ENCODE assay signal across 10 cellular contexts in genomic region chr4:95546866-95547707, GRCh38. TPM values are rescaled to one million over a fixed set of nuclear protein-coding genes. Genes with fewer than 3 reads are reported as not detected.
DNase-seq lines count a peak whose midpoint lies in the region; ATAC-seq and TF ChIP-seq lines count a peak whose summit lies in the region.
"Had no signal": no experiment of that assay in that cellular context is flagged by ENCODE, and none has a peak within 500 bp of the region (broad histone marks: within the 10 kb centered on the region; RNA-seq: fewer than 3 reads in every experiment).

No MANE protein-coding gene starts in this region.

- intact Hi-C loops in tibial artery (cut with DNase I; ENCODE audit: low total_unique reads) = no loop called here
- intact Hi-C loops in natural killer cell (cut with micrococcal nuclease) = no loop called here

- H3K36me3 ChIP-seq in ectodermal cell (ENCODE audit: control insufficient read depth, insufficient read depth, low read length) = no peaks in the 10 kb centered on the region
- no peaks in the 10 kb centered on the region for H3K36me3 ChIP-seq in tibial artery

- H3K27ac ChIP-seq in ectodermal cell (ENCODE audit: insufficient read depth, low read depth, low read length, poor library complexity, severe bottlenecking) (peak overlapping the region; percentile 28), tibial artery (peak overlapping the region; percentile 96 to 98)

- H3K9me3 ChIP-seq in ectodermal cell (ENCODE audit: control insufficient read depth, low read length) (no peaks in the 10 kb centered on the region), tibial artery (no peaks in the 10 kb centered on the region)

- H3K4me3 ChIP-seq in ectodermal cell (ENCODE audit: insufficient read depth, low read depth, low read length) = peak overlapping the region; percentile 65
- peak overlapping the region; percentile 70 to 81 for H3K4me3 ChIP-seq in tibial artery

- DNase-seq in T-helper 2 cell treated with Interferon-gamma antibody and Interleukin-4, amounts not matched to agents 5 μg/mL and 100 μg/mL, for 36 hours (ENCODE audit: low spot score) = no peak
- DNase-seq in T-helper 2 cell (no peak), midbrain (lab: John Stamatoyannopoulos, UW) (peak; percentile 71), tibial artery (no peak), natural killer cell (no peak), DMS79 treated with DMSO at 0.1 percent for 48 hours (lab: John Stamatoyannopoulos, UW) (no peak)
- DNase-seq: T1000 had no signal

- H3K36me3 Mint-ChIP-seq in T-helper 2 cell treated with Interferon-gamma antibody and Interleukin-4, amounts not matched to agents 5 μg/mL and 100 μg/mL, for 36 hours (ENCODE audit: low read depth) = no peaks in the 10 kb centered on the region
- H3K36me3 Mint-ChIP-seq in natural killer cell = no peaks in the 10 kb centered on the region

- H3K4me1 ChIP-seq in ectodermal cell (ENCODE audit: control insufficient read depth, insufficient read depth, low read length) = peaks cover 17% of the 10 kb centered on the region
- peaks cover 0 to 16% (median 5%) of the 10 kb centered on the region in 4 donors for H3K4me1 ChIP-seq in tibial artery

- H3K9me3 Mint-ChIP-seq in T-helper 2 cell treated with Interferon-gamma antibody and Interleukin-4, amounts not matched to agents 5 μg/mL and 100 μg/mL, for 36 hours = no peaks in the 10 kb centered on the region
- no peaks in the 10 kb centered on the region for H3K9me3 Mint-ChIP-seq in natural killer cell

- no peak overlapping the region for H3K27ac Mint-ChIP-seq in T-helper 2 cell treated with Interferon-gamma antibody and Interleukin-4, amounts not matched to agents 5 μg/mL and 100 μg/mL, for 36 hours
- no peak overlapping the region for H3K27ac Mint-ChIP-seq in natural killer cell

- no peak for ATAC-seq in natural killer cell
- ATAC-seq in HG03521 (IDR thresholded peaks at IDR 0.05; ENCODE audit: unreplicated experiment) = no peak
- ATAC-seq: left colon had no signal

- TF ChIP-seq CTCF in tibial artery (IDR thresholded peaks at IDR 0.05) (no peak), natural killer cell (IDR thresholded peaks at IDR 0.05) (no peak)

- 1% methylated on average over 22 of the region's 22 CpGs for WGBS in ectodermal cell, 2 experiments

- peak overlapping the region; percentile 92 for H3K4me3 Mint-ChIP-seq in T-helper 2 cell treated with Interferon-gamma antibody and Interleukin-4, amounts not matched to agents 5 μg/mL and 100 μg/mL, for 36 hours
- no peak overlapping the region for H3K4me3 Mint-ChIP-seq in natural killer cell

- peaks cover 20% of the 10 kb centered on the region for H3K4me1 Mint-ChIP-seq in T-helper 2 cell treated with Interferon-gamma antibody and Interleukin-4, amounts not matched to agents 5 μg/mL and 100 μg/mL, for 36 hours (ENCODE audit: low read depth)
- peaks cover 12 to 19% of the 10 kb centered on the region in 2 donors for H3K4me1 Mint-ChIP-seq in natural killer cell

- H3K27me3 ChIP-seq in ectodermal cell (ENCODE audit: control insufficient read depth, insufficient read depth, low read length, poor library complexity, severe bottlenecking) (peaks cover 53% of the 10 kb centered on the region), tibial artery (no peaks in the 10 kb centered on the region)

- peaks cover 60% of the 10 kb centered on the region for H3K27me3 Mint-ChIP-seq in T-helper 2 cell treated with Interferon-gamma antibody and Interleukin-4, amounts not matched to agents 5 μg/mL and 100 μg/mL, for 36 hours (ENCODE audit: low read depth)
- peaks cover 24 to 31% of the 10 kb centered on the region in 2 donors for H3K27me3 Mint-ChIP-seq in natural killer cell (ENCODE audit: low read depth in 2 of 2)

RNA-seq across cellular contexts. Expression of gene UNC5C, which starts 1.7 kb away (rescaled TPM):
- polyA plus RNA-seq in ectodermal cell (2013, experiment 1 of 4) = 7.1 TPM
- 5.0 TPM for polyA plus RNA-seq in ectodermal cell (2013, experiment 2 of 4)
- polyA plus RNA-seq in ectodermal cell (2013, experiment 3 of 4) = 6.3 TPM
- polyA plus RNA-seq in ectodermal cell (2013, experiment 4 of 4) = 6.0 TPM
- total RNA-seq in natural killer cell = not detected
